In the genomic region with DNA sequence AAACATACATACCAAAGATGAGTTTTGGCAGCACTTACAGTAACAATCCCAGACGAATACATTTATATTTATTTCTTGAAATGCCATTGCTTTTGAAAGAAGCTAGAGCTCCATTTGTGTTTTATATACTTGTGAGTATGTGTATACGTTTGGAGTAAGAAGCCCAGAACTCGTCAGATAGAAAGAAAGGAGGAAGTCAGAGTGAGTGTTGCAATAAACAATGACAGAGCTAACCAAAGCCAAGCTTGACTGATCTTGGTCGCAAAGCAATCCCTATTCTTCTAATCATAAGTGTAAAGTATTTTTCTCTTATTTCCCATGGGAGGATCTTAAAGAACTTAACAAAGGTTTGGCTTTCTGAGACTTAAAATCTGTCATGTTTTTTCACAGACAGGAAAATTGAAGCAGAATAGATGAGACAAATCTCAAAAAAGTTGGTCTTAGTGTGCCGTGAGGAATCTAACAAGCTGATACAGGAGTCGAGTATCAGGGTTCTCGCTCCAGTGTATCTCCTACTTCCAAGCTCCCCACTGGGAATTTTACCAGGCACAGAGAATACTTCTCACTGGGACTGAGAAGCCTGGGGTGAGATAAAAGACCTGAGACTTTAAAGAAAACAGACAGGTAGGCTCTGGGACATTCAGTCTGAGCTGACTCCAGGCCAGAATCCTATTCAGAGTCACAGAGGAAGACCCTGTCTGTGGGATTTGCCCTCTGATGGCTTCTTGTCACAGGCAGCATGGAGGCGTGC, we compare ENCODE assay signal across 16 cellular contexts.
A peak's percentile ranks its signal among the peaks of the same experiment; 100 is the strongest.
DNase-seq lines count a peak whose midpoint lies in the region; ATAC-seq, FAIRE-seq and TF ChIP-seq lines count a peak whose summit lies in the region.
"Had no signal": no experiment of that assay in that cellular context is flagged by ENCODE, and none has a peak within 500 bp of the region (broad histone marks: within the 10 kb centered on the region; RNA-seq: fewer than 3 reads in every experiment).

No MANE protein-coding gene starts in this region.

- DNase-seq in GF-D8 (lab: John Stamatoyannopoulos, UW) (peak; percentile 83), NB4 (ENCODE audit: low read depth) (peak; percentile 85), K562 (ENCODE audit: extremely low read depth in 1 of 4, low spot score in 3 of 4) (no peak), germinal center (ENCODE audit: low spot score) (no peak), NCI-H1694 treated with DMSO at 0.1 percent for 48 hours (lab: John Stamatoyannopoulos, UW) (no peak), GM19239 (ENCODE audit: insufficient read length, low spot score) (no peak)
- DNase-seq in naive thymus-derived CD4-positive, alpha-beta T cell = no peak
- DNase-seq in activated CD4-positive, CD25-positive, alpha-beta regulatory T cell treated with anti-CD3 and anti-CD28 coated beads, Interleukin-2, amount 50 U/mL, for 72 hours = no peak
- DNase-seq: activated CD8-positive, alpha-beta memory T cell treated with anti-CD3 and anti-CD28 coated beads, Interleukin-2, amount 50 U/mL, for 48 hours; activated gamma-delta T cell treated with Interleukin-2 at 50 U/mL for 16 hours; gastrocnemius medialis; mammary epithelial cell; NCI-H1105; T-helper 17 cell had no signal

- peaks cover 8 to 77% (median 27%) of the 10 kb centered on the region in 5 donors for H3K36me3 Mint-ChIP-seq in naive thymus-derived CD4-positive, alpha-beta T cell

- H3K9ac ChIP-seq in K562 (ENCODE audit: insufficient read depth in 1 of 2, low read depth in 2 of 2, low read length in 2 of 2) = no peak overlapping the region

- no peak for TF ChIP-seq RAD21 in K562 (CRISPR knock-in tag; conservative IDR thresholded peaks at IDR 0.05 in 1 of 2, IDR thresholded peaks at IDR 0.05 in 1 of 2)

- POLR2A ChIA-PET in K562 (lab: Yijun Ruan, JAX) = interaction anchor here (0.9 to 1.4 kb wide), 4 partner anchors 12 to 531 kb away, joined by 3 to 4 read pairs (median 3); no protein-coding TSS in a partner anchor
- POLR2A ChIA-PET in naive thymus-derived CD4-positive, alpha-beta T cell (lab: Charles Lee) = no interaction called here

- no peaks in the 10 kb centered on the region for H4K20me1 ChIP-seq in K562 (replicated peaks; ENCODE audit: control insufficient read depth, insufficient read depth, low read length)

- TF ChIP-seq CTCF in NB4 (IDR thresholded peaks at IDR 0.05; ENCODE audit: low read depth, low read length) (no peak), K562 (IDR thresholded peaks at IDR 0.05 in 2 of 3, conservative IDR thresholded peaks at IDR 0.05 in 1 of 3; ENCODE audit: insufficient read depth in 2 of 3, low read depth in 1 of 3, low read length in 3 of 3) (no peak)

- no peaks in the 10 kb centered on the region for H3K9me3 Mint-ChIP-seq in naive thymus-derived CD4-positive, alpha-beta T cell

- TF ChIP-seq POLR2A in NB4 (IDR thresholded peaks at IDR 0.05; ENCODE audit: extremely low read depth, insufficient read length) = no peak
- no peak for TF ChIP-seq POLR2A in K562 (conservative IDR thresholded peaks at IDR 0.05)

- in situ Hi-C loops in K562 (cut with MboI) = no loop called here

- 85% methylated on average over 8 of the region's 8 CpGs for WGBS in K562 (ENCODE audit: insufficient coverage, low coverage, missing lambda C conversion rate)

- no peaks in the 10 kb centered on the region for H3K4me1 Mint-ChIP-seq in naive thymus-derived CD4-positive, alpha-beta T cell

- H3K4me3 ChIP-seq in NB4 (ENCODE audit: low read depth, low read length) (no peak overlapping the region), K562 (no peak overlapping the region)
- no peak overlapping the region for H3K4me3 ChIP-seq in naive thymus-derived CD4-positive, alpha-beta T cell (ENCODE audit: low read length)
- H3K4me3 ChIP-seq: gastrocnemius medialis, right atrium auricular region had no signal

- TF ChIP-seq EP300 in K562 (IDR thresholded peaks at IDR 0.05; ENCODE audit: low read length) = no peak

- no peak for ATAC-seq in K562
- peak; percentile 49 for ATAC-seq in naive thymus-derived CD4-positive, alpha-beta T cell
- ATAC-seq: gastrocnemius medialis, T-helper 17 cell had no signal

- H3K4me1 ChIP-seq in K562 (replicated peaks in 1 of 2; ENCODE audit: control insufficient read depth in 2 of 2, insufficient read depth in 2 of 2, low read length in 2 of 2) = no peaks in the 10 kb centered on the region
- no peaks in the 10 kb centered on the region for H3K4me1 ChIP-seq in naive thymus-derived CD4-positive, alpha-beta T cell (ENCODE audit: control insufficient read depth in 2 of 2, insufficient read depth in 2 of 2, low read length in 2 of 2)
- H3K4me1 ChIP-seq: gastrocnemius medialis, right atrium auricular region had no signal

- no peaks in the 10 kb centered on the region for H3K9me1 ChIP-seq in K562 (ENCODE audit: control insufficient read depth, insufficient read depth, low read length)

- no peaks in the 10 kb centered on the region for H3K9me3 ChIP-seq in K562 (replicated peaks; ENCODE audit: control insufficient read depth, insufficient read depth, low read depth, low read length)
- no peaks in the 10 kb centered on the region for H3K9me3 ChIP-seq in naive thymus-derived CD4-positive, alpha-beta T cell (ENCODE audit: control insufficient read depth in 2 of 3, low read length in 3 of 3)
- H3K9me3 ChIP-seq: gastrocnemius medialis, right atrium auricular region had no signal

- H3K27ac ChIP-seq in K562 (ENCODE audit: extremely low read depth, low read depth, low read length) = no peak overlapping the region
- H3K27ac ChIP-seq in naive thymus-derived CD4-positive, alpha-beta T cell (ENCODE audit: low read depth, low read length) = no peak overlapping the region
- H3K27ac ChIP-seq: gastrocnemius medialis, right atrium auricular region had no signal

- no TSS peak for BruUV-seq in K562 (replicated peaks; lab: Mats Ljungman, UMichigan)

- no peaks in the 10 kb centered on the region for H3K27me3 ChIP-seq in K562 (ENCODE audit: control insufficient read depth in 2 of 2, insufficient read depth in 2 of 2, low read length in 2 of 2)
- H3K27me3 ChIP-seq in naive thymus-derived CD4-positive, alpha-beta T cell (ENCODE audit: control insufficient read depth in 2 of 2, insufficient read depth in 2 of 2, low read length in 2 of 2) = no peaks in the 10 kb centered on the region
- H3K27me3 ChIP-seq: gastrocnemius medialis, right atrium auricular region had no signal

- no peak overlapping the region for H2AFZ ChIP-seq in K562 (ENCODE audit: low read depth, low read length)

- H3K4me2 ChIP-seq in K562 (ENCODE audit: insufficient read depth, low read length) = no peak overlapping the region

- no peak overlapping the region for H3K4me3 Mint-ChIP-seq in naive thymus-derived CD4-positive, alpha-beta T cell
- H3K4me3 Mint-ChIP-seq: T-helper 17 cell had no signal

- H3K36me3 ChIP-seq in K562 (ENCODE audit: control insufficient read depth, insufficient read depth, low read length) = peaks cover 94% of the 10 kb centered on the region
- H3K36me3 ChIP-seq in naive thymus-derived CD4-positive, alpha-beta T cell (ENCODE audit: control insufficient read depth in 2 of 3, insufficient read depth in 3 of 3, low read length in 3 of 3) = peaks cover 0 to 32% (median 0%) of the 10 kb centered on the region in 3 experiments

- no peak overlapping the region for H3K27ac Mint-ChIP-seq in naive thymus-derived CD4-positive, alpha-beta T cell
- H3K27ac Mint-ChIP-seq: T-helper 17 cell had no signal

- intact Hi-C loops in K562 (cut with micrococcal nuclease) = no loop called here
- intact Hi-C loops in naive thymus-derived CD4-positive, alpha-beta T cell (cut with micrococcal nuclease) = no loop called here

- CTCF ChIA-PET in K562 (lab: Yijun Ruan, JAX; ENCODE audit: low intra/inter-chr PET ratio) = no interaction called here
- CTCF ChIA-PET in naive thymus-derived CD4-positive, alpha-beta T cell (lab: Charles Lee) = interaction anchor here (1.0 to 1.3 kb wide), 2 partner anchors 8 to 14 kb away, joined by 3 read pairs; no protein-coding TSS in a partner anchor

- no peaks in the 10 kb centered on the region for H3K79me2 ChIP-seq in K562 (ENCODE audit: control insufficient read depth, insufficient read depth, low read length)

- H3K27me3 Mint-ChIP-seq in naive thymus-derived CD4-positive, alpha-beta T cell = no peaks in the 10 kb centered on the region
- H3K27me3 Mint-ChIP-seq: T-helper 17 cell had no signal

- FAIRE-seq in K562 (lab: Jason Lieb, UNC) (no peak), GM19239 (lab: Jason Lieb, UNC) (no peak)
- FAIRE-seq: endometrium had no signal

TF ChIP-seq in K562, 482 proteins besides CTCF, POLR2A, EP300 and RAD21:
- no peak for TF ChIP-seq TCFL5 (CRISPR knock-in tag; conservative IDR thresholded peaks at IDR 0.05)
- peak; percentile 63 for TF ChIP-seq CEBPB (tag; IDR thresholded peaks at IDR 0.05)
- TF ChIP-seq U2AF2 (optimal IDR thresholded peaks at IDR 0.05; ENCODE audit: low read depth, low read length) = no peak
- no peak for TF ChIP-seq RHOXF2B (CRISPR knock-in tag; conservative IDR thresholded peaks at IDR 0.05)
- TF ChIP-seq SPI1 (IDR thresholded peaks at IDR 0.05; ENCODE audit: borderline replicate concordance, low read depth, low read length) = 0 out of 2 replicates have a peak, but pooled peaks have one; percentile 3

Comparison
In these comparisons a context has a peak if more than half of its experiments do, and no peak if none do; other contexts are left out.
1. DNase-seq: peak in GF-D8 (single experiment) and NB4 (single experiment); none in K562 (0 of 4), naive thymus-derived CD4-positive, alpha-beta T cell (0 of 9), germinal center (single experiment), NCI-H1694 treated with DMSO at 0.1 percent for 48 hours (single experiment), activated CD4-positive, CD25-positive, alpha-beta regulatory T cell treated with anti-CD3 and anti-CD28 coated beads, Interleukin-2, amount 50 U/mL, for 72 hours (single experiment) and GM19239 (single experiment).